Comparison of ENCODE assay signal across 11 cellular contexts in genomic region chr9:121340676-121341392, GRCh38. TPM values are rescaled to one million over a fixed set of nuclear protein-coding genes. Genes with fewer than 3 reads are reported as not detected.
DNase-seq lines count a peak whose midpoint lies in the region; ATAC-seq and TF ChIP-seq lines count a peak whose summit lies in the region.
"Had no signal": no experiment of that assay in that cellular context is flagged by ENCODE, and none has a peak within 500 bp of the region (broad histone marks: within the 10 kb centered on the region; RNA-seq: fewer than 3 reads in every experiment).

No MANE protein-coding gene starts in this region.

- in situ Hi-C loops in brain microvascular endothelial cell (cut with HindIII; ENCODE audit: low pct_ligation_motif_present, low sequenced_read_pairs) = no loop called here

- H3K4me3 Mint-ChIP-seq in CD8-positive, alpha-beta memory T cell = no peak overlapping the region
- no peak overlapping the region for H3K4me3 Mint-ChIP-seq in T-helper 17 cell
- H3K4me3 Mint-ChIP-seq: brain had no signal

- peaks cover 32 to 52% (median 40%) of the 10 kb centered on the region in 3 donors for H3K4me1 Mint-ChIP-seq in CD8-positive, alpha-beta memory T cell
- H3K4me1 Mint-ChIP-seq in T-helper 17 cell = peaks cover 11% of the 10 kb centered on the region

- no peak for TF ChIP-seq CTCF in brain microvascular endothelial cell (IDR thresholded peaks at IDR 0.05; ENCODE audit: low read depth, low read length, missing control alignments)

- no peak for DNase-seq in CD8-positive, alpha-beta memory T cell
- DNase-seq in T-helper 17 cell = no peak
- DNase-seq in occipital lobe (lab: John Stamatoyannopoulos, UW) = no peak
- no peak for DNase-seq in brain microvascular endothelial cell
- DNase-seq in COLO668 (lab: John Stamatoyannopoulos, UW; ENCODE audit: unreplicated experiment) = no peak
- DNase-seq: NCI-H1105 treated with DMSO at 0.1 percent for 48 hours, nucleus accumbens had no signal

- H3K36me3 ChIP-seq in CD8-positive, alpha-beta memory T cell (ENCODE audit: insufficient read depth, low read length) = peaks cover 3% of the 10 kb centered on the region
- no peaks in the 10 kb centered on the region for H3K36me3 ChIP-seq in brain microvascular endothelial cell (replicated peaks)

- no peaks in the 10 kb centered on the region for H3K9me3 ChIP-seq in CD8-positive, alpha-beta memory T cell (ENCODE audit: low read length)
- no peaks in the 10 kb centered on the region for H3K9me3 ChIP-seq in T-helper 17 cell (ENCODE audit: control insufficient read depth, low read length, poor library complexity, severe bottlenecking)

- H3K36me3 Mint-ChIP-seq in CD8-positive, alpha-beta memory T cell = peaks cover 0 to 88% (median 32%) of the 10 kb centered on the region in 3 donors
- peaks cover 5% of the 10 kb centered on the region for H3K36me3 Mint-ChIP-seq in T-helper 17 cell (ENCODE audit: low read depth)
- H3K36me3 Mint-ChIP-seq: brain had no signal

- no peaks in the 10 kb centered on the region for H3K9me3 Mint-ChIP-seq in CD8-positive, alpha-beta memory T cell
- H3K9me3 Mint-ChIP-seq: brain had no signal

- CTCF ChIA-PET in CD8-positive, alpha-beta memory T cell (lab: Charles Lee) = interaction anchor here (5.3 kb wide), 1 partner anchor 20 kb away, joined by 33 read pairs; no protein-coding TSS in a partner anchor

- no peak overlapping the region for H3K27ac ChIP-seq in CD8-positive, alpha-beta memory T cell (ENCODE audit: low read depth, low read length)
- no peak overlapping the region for H3K27ac ChIP-seq in brain microvascular endothelial cell

- POLR2A ChIA-PET in CD8-positive, alpha-beta memory T cell (lab: Charles Lee) = no interaction called here

- H3K4me1 ChIP-seq in CD8-positive, alpha-beta memory T cell (ENCODE audit: insufficient read depth, low read length) = no peaks in the 10 kb centered on the region

- ATAC-seq in GM18907 (IDR thresholded peaks at IDR 0.05; ENCODE audit: unreplicated experiment) (peak; percentile 78), HG02870 (IDR thresholded peaks at IDR 0.05; ENCODE audit: unreplicated experiment) (peak; percentile 96), T-helper 17 cell (no peak), SK-N-SH treated with all-trans-retinoic acid at 6 μM for 48 hours (no peak)

- H3K27me3 ChIP-seq in CD8-positive, alpha-beta memory T cell (ENCODE audit: insufficient read depth, low read length, poor library complexity, severe bottlenecking) = no peaks in the 10 kb centered on the region
- no peaks in the 10 kb centered on the region for H3K27me3 ChIP-seq in brain microvascular endothelial cell (replicated peaks)

- no peaks in the 10 kb centered on the region for H3K27me3 Mint-ChIP-seq in CD8-positive, alpha-beta memory T cell
- no peaks in the 10 kb centered on the region for H3K27me3 Mint-ChIP-seq in T-helper 17 cell
- H3K27me3 Mint-ChIP-seq: brain had no signal

- H3K4me3 ChIP-seq in CD8-positive, alpha-beta memory T cell (ENCODE audit: low read length) = no peak overlapping the region
- H3K4me3 ChIP-seq in brain microvascular endothelial cell (ENCODE audit: low read depth, low read length) = no peak overlapping the region

- peak overlapping the region in 7 of 8 donors; percentile 0 to 73 (median 64) for H3K27ac Mint-ChIP-seq in CD8-positive, alpha-beta memory T cell
- peak overlapping the region; percentile 11 for H3K27ac Mint-ChIP-seq in T-helper 17 cell
- H3K27ac Mint-ChIP-seq: brain had no signal

TF ChIP-seq in SK-N-SH treated with all-trans-retinoic acid at 6 μM for 48 hours, 23 proteins besides CTCF, POLR2A, EP300 and RAD21:
- TF ChIP-seq, protein P1, sequence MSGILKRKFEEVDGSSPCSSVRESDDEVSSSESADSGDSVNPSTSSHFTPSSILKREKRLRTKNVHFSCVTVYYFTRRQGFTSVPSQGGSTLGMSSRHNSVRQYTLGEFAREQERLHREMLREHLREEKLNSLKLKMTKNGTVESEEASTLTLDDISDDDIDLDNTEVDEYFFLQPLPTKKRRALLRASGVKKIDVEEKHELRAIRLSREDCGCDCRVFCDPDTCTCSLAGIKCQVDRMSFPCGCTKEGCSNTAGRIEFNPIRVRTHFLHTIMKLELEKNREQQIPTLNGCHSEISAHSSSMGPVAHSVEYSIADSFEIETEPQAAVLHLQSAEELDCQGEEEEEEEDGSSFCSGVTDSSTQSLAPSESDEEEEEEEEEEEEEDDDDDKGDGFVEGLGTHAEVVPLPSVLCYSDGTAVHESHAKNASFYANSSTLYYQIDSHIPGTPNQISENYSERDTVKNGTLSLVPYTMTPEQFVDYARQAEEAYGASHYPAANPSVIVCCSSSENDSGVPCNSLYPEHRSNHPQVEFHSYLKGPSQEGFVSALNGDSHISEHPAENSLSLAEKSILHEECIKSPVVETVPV (CRISPR knock-in tag; IDR thresholded peaks at IDR 0.05) = no peak
- TF ChIP-seq ZFP3 (CRISPR knock-in tag; IDR thresholded peaks at IDR 0.05) (no peak), SNAI2 (CRISPR knock-in tag; IDR thresholded peaks at IDR 0.05) (no peak), GLIS3 (CRISPR knock-in tag; IDR thresholded peaks at IDR 0.05) (no peak), RARB (CRISPR knock-in tag; IDR thresholded peaks at IDR 0.05) (no peak), OSR1 (CRISPR knock-in tag; IDR thresholded peaks at IDR 0.05) (no peak), TOX (CRISPR knock-in tag; IDR thresholded peaks at IDR 0.05; ENCODE audit: borderline replicate concordance) (no peak), ZNF70 (CRISPR knock-in tag; IDR thresholded peaks at IDR 0.05) (no peak), CSDC2 (CRISPR knock-in tag; IDR thresholded peaks at IDR 0.05) (no peak), POU6F1 (CRISPR knock-in tag; IDR thresholded peaks at IDR 0.05; ENCODE audit: borderline replicate concordance, low read depth) (no peak), ZFP30 (CRISPR knock-in tag; IDR thresholded peaks at IDR 0.05) (no peak)
- TF ChIP-seq, protein P2, sequence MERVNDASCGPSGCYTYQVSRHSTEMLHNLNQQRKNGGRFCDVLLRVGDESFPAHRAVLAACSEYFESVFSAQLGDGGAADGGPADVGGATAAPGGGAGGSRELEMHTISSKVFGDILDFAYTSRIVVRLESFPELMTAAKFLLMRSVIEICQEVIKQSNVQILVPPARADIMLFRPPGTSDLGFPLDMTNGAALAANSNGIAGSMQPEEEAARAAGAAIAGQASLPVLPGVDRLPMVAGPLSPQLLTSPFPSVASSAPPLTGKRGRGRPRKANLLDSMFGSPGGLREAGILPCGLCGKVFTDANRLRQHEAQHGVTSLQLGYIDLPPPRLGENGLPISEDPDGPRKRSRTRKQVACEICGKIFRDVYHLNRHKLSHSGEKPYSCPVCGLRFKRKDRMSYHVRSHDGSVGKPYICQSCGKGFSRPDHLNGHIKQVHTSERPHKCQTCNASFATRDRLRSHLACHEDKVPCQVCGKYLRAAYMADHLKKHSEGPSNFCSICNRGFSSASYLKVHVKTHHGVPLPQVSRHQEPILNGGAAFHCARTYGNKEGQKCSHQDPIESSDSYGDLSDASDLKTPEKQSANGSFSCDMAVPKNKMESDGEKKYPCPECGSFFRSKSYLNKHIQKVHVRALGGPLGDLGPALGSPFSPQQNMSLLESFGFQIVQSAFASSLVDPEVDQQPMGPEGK (CRISPR knock-in tag; IDR thresholded peaks at IDR 0.05; ENCODE audit: borderline replicate concordance) = no peak
TF ChIP-seq in SK-N-SH treated with all-trans-retinoic acid at 6 μM for 48 hours: peak in this region for 0.

RNA-seq across cellular contexts. Expression of gene STOM, which starts 29.2 kb away (rescaled TPM):
- 10 to 100 TPM; 63.0 to 67.3 TPM for total RNA-seq in CD8-positive, alpha-beta memory T cell
- 315 TPM for polyA plus RNA-seq in CD8-positive, alpha-beta memory T cell
- total RNA-seq in T-helper 17 cell (100 to 1,000 TPM in 1 of 2 donors, 10 to 100 TPM in 1; 77.9 to 115 TPM), occipital lobe (25.1 TPM)

Comparison
In these comparisons a context has a peak if more than half of its experiments do, and no peak if none do; other contexts are left out.
1. ATAC-seq: peak in GM18907 (single experiment) and HG02870 (single experiment); none in T-helper 17 cell (single experiment) and SK-N-SH treated with all-trans-retinoic acid at 6 μM for 48 hours (single experiment).